In genomic region chr15:34470892-34471291, GRCh38 we compare ENCODE assay signal across 19 cellular contexts.
"Had no signal": no experiment of that assay in that cellular context is flagged by ENCODE, and none has a peak within 500 bp of the region (broad histone marks: within the 10 kb centered on the region; RNA-seq: fewer than 3 reads in every experiment).

No MANE protein-coding gene starts in this region.

- H3K4me3 ChIP-seq: coronary artery, hepatocyte, neural progenitor cell, ovary, smooth muscle cell had no signal

- H3K4me1 ChIP-seq: neural progenitor cell had no signal

- ATAC-seq: left colon; naive thymus-derived CD8-positive, alpha-beta T cell; right cardiac atrium had no signal

- H3K4me1 Mint-ChIP-seq: endodermal cell, neural progenitor cell had no signal

- H3K27ac Mint-ChIP-seq: endodermal cell, neural progenitor cell had no signal

- DNase-seq: effector CD4-positive, alpha-beta T cell; endodermal cell; foreskin melanocyte; head of caudate nucleus; kidney; left colon; mammary epithelial cell; naive thymus-derived CD8-positive, alpha-beta T cell; nucleus accumbens; ovary; right cardiac atrium; stimulated activated CD4-positive, alpha-beta T cell treated with anti-CD3 and anti-CD28 coated beads, Interleukin-2, amount 100 ng/mL, for 48 hours; stimulated activated naive CD4-positive, alpha-beta T cell treated with Interleukin-2 at 50 U/mL for 16 hours; trophoblast cell had no signal

- H3K4me2 ChIP-seq: hepatocyte, neural progenitor cell, smooth muscle cell had no signal

- H3K9me3 Mint-ChIP-seq: endodermal cell; naive thymus-derived CD8-positive, alpha-beta T cell; neural progenitor cell had no signal

- FAIRE-seq: endothelial cell of umbilical vein, kidney had no signal

- H2AFZ ChIP-seq: hepatocyte, neural progenitor cell had no signal

- H3K36me3 Mint-ChIP-seq: neural progenitor cell had no signal

- H3K27me3 ChIP-seq: ovary had no signal

- H3K79me2 ChIP-seq: hepatocyte had no signal

- H3K36me3 ChIP-seq: neural progenitor cell, ovary had no signal

- H3K4me3 Mint-ChIP-seq: endodermal cell; naive thymus-derived CD8-positive, alpha-beta T cell; neural progenitor cell had no signal

- H3K27ac ChIP-seq: coronary artery, hepatocyte, neural progenitor cell, ovary had no signal

- H3K9me3 ChIP-seq: ovary had no signal
